ENCODE assay signal across 15 cellular contexts in genomic region chr3:179715582-179715981, GRCh38.
DNase-seq lines count a peak whose midpoint lies in the region; ATAC-seq and TF ChIP-seq lines count a peak whose summit lies in the region.
"Had no signal": no experiment of that assay in that cellular context is flagged by ENCODE, and none has a peak within 500 bp of the region (broad histone marks: within the 10 kb centered on the region; RNA-seq: fewer than 3 reads in every experiment).

No MANE protein-coding gene starts in this region.

- TF ChIP-seq CTCF in astrocyte of the spinal cord (IDR thresholded peaks at IDR 0.05; ENCODE audit: low read depth, low read length), result no peak

- H3K79me2 ChIP-seq in GM23248 (ENCODE audit: insufficient read depth), result peaks cover 6% of the 10 kb centered on the region; the same call in 1 of the 2 replicates

- no peak for ATAC-seq in GM18502 (IDR thresholded peaks at IDR 0.05; ENCODE audit: poor library complexity, unreplicated experiment)
- no peak for ATAC-seq in HG02938 (IDR thresholded peaks at IDR 0.05; ENCODE audit: unreplicated experiment)
- ATAC-seq: GM12878 had no signal

- no peak overlapping the region for H3K4me2 ChIP-seq in GM23248 (ENCODE audit: unreplicated experiment)
- H3K4me2 ChIP-seq: PC-9 had no signal

- in situ Hi-C loops in GM23248 (cut with MboI), result no loop called here
- in situ Hi-C loops in astrocyte of the spinal cord (cut with HindIII; ENCODE audit: low sequenced_read_pairs), result no loop called here

- no peaks in the 10 kb centered on the region for H3K27me3 ChIP-seq in GM23248 (replicated peaks; ENCODE audit: insufficient read depth)
- H3K27me3 ChIP-seq: MG63 had no signal

- no peak overlapping the region for H3K9ac ChIP-seq in GM23248

- no peaks in the 10 kb centered on the region for H3K36me3 ChIP-seq in GM23248 (ENCODE audit: low read depth)

- DNase-seq in GM23248, result no peak
- DNase-seq in astrocyte of the spinal cord (ENCODE audit: low read depth, low spot score), result peak; percentile 35
- DNase-seq in iris pigment epithelial cell (ENCODE audit: low read depth), result peak; percentile 32
- DNase-seq in smooth muscle cell of the brain vasculature (ENCODE audit: low read depth, low spot score), result peak; percentile 28
- no peak for DNase-seq in ureter (ENCODE audit: low spot score)
- DNase-seq: Calu3, KG1, MG63, NCI-H1105, NCI-H1694 treated with DMSO at 0.1 percent for 48 hours, PC-9 had no signal

- H3K9me2 ChIP-seq in GM23248 (ENCODE audit: insufficient read depth), result no peaks in the 10 kb centered on the region

- H3K4me3 ChIP-seq in GM23248, result no peak overlapping the region
- H3K4me3 ChIP-seq in astrocyte of the spinal cord (ENCODE audit: low read depth, low read length), result no peak overlapping the region
- H3K4me3 ChIP-seq: GM12878, MG63, PC-9, SK-N-MC had no signal

- H3K9me3 ChIP-seq in GM23248 (ENCODE audit: low read depth), result no peaks in the 10 kb centered on the region
- H3K9me3 ChIP-seq: MG63 had no signal

- H4K20me1 ChIP-seq in GM23248 (ENCODE audit: insufficient read depth), result no peaks in the 10 kb centered on the region

- no peak overlapping the region for H2AFZ ChIP-seq in GM23248
- H2AFZ ChIP-seq: PC-9 had no signal

- peak overlapping the region; percentile 75; the same call in 1 of the 2 replicates for H3K27ac ChIP-seq in GM23248
- H3K27ac ChIP-seq: PC-9 had no signal

- H3K4me1 ChIP-seq in GM23248 (ENCODE audit: insufficient read depth), result peaks cover 35% of the 10 kb centered on the region

- peaks cover 26% of the 10 kb centered on the region for H3F3A ChIP-seq in GM23248 (ENCODE audit: insufficient read depth)

- 78 to 86% methylated on average over 7 of the region's 7 CpGs for WGBS in GM23248 (ENCODE audit: low coverage in 1 of 2, low lambda C conversion rate in 2 of 2, missing lambda C conversion rate in 2 of 2), 2 experiments

Comparison
In these comparisons a context has a peak if more than half of its experiments do, and no peak if none do; other contexts are left out.
1. DNase-seq: peak in astrocyte of the spinal cord (single experiment), iris pigment epithelial cell (single experiment) and smooth muscle cell of the brain vasculature (single experiment); none in GM23248 (single experiment) and ureter (single experiment).